In the genomic region with DNA sequence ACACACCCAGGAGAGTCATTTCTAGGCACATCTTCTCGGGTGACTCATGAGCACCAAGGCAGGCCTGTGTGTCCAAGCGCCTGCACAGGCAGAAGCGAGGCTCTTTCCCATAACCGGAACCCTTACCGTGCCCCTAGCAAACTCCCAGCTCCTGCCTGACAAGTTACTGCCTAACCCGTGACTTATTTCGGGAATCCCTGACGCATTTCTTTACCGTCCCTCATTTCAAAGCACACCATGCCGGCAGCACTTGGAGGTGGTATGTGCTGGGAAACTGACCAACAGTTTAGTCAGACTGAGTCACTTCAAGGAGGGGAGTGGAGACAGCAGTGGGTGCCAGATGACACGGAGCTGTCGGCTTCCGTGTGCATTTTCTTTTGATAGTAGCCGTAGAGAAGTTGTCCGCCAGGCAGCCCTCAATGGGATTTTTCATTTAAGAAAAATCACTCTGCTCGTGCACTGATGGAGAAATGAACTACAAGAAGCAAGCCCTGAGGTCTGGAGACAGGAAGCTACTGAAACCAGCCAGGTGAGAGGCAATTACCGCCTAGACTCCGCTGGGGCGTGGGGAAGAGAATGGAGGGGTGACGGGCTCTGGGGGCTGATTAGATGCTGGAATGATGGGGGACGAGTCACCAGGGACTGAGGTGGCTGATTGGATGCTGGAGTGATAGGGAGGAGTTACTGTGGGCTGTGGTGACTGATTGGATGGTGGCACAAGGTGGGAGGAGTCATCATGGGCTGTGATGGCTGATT, we compare ENCODE assay signal across 8 cellular contexts. TPM values are rescaled to one million over a fixed set of nuclear protein-coding genes. Genes with fewer than 3 reads are reported as not detected.
DNase-seq lines count a peak whose midpoint lies in the region; ATAC-seq and TF ChIP-seq lines count a peak whose summit lies in the region.

No MANE protein-coding gene starts in this region.

- no peaks in the 10 kb centered on the region for H3K9me3 ChIP-seq in psoas muscle
- no peaks in the 10 kb centered on the region for H3K9me3 ChIP-seq in spleen

- no peak for TF ChIP-seq POLR2A in spleen (IDR thresholded peaks at IDR 0.05)

- intact Hi-C loops in psoas muscle (cut with DNase I): loop anchor here in 1 of 2 donors (5.0 kb wide), 1 partner anchor 360 kb away; no protein-coding TSS in a partner anchor
- intact Hi-C loops in spleen (cut with DNase I; ENCODE audit: low total_unique reads): no loop called here

- H3K27ac ChIP-seq in psoas muscle (peak overlapping the region; percentile 51), spleen (no peak overlapping the region)

- H3K4me3 ChIP-seq in fibroblast of pulmonary artery (replicated peaks; ENCODE audit: low read depth, low read length) (peak overlapping the region; percentile 61), psoas muscle (peak overlapping the region; percentile 8), spleen (no peak overlapping the region)

- peak; percentile 90 to 93 (median 92) for ATAC-seq in psoas muscle
- ATAC-seq in HG02870 (IDR thresholded peaks at IDR 0.05; ENCODE audit: unreplicated experiment): no peak
- ATAC-seq in GM18858 (IDR thresholded peaks at IDR 0.05; ENCODE audit: unreplicated experiment): no peak

- H3K27me3 ChIP-seq in psoas muscle (ENCODE audit: insufficient read depth in 3 of 3, low read length in 2 of 3) (peaks cover 0 to 21% (median 2%) of the 10 kb centered on the region in 3 donors), spleen (replicated peaks in 1 of 7) (peaks cover 0 to 4% (median 0%) of the 10 kb centered on the region in 7 donors)

- H3K4me1 ChIP-seq in psoas muscle (no peaks in the 10 kb centered on the region), spleen (peaks cover 7 to 17% (median 15%) of the 10 kb centered on the region in 6 donors)

- in situ Hi-C loops in G401 (cut with HindIII; ENCODE audit: low sequenced_read_pairs): no loop called here

- DNase-seq in ELF-1 (ENCODE audit: low read depth, low spot score) (peak; percentile 11), RPMI8226 (peak; percentile 54), fibroblast of pulmonary artery (ENCODE audit: low read depth) (peak; percentile 100), psoas muscle (peak; percentile 73 to 78), G401 (ENCODE audit: low spot score) (no peak), spleen (no peak)

- TF ChIP-seq CTCF in fibroblast of pulmonary artery (IDR thresholded peaks at IDR 0.05; ENCODE audit: low read length, missing control alignments) (no peak), psoas muscle (IDR thresholded peaks at IDR 0.05) (no peak), spleen (IDR thresholded peaks at IDR 0.05 in 8 of 11, conservative IDR thresholded peaks at IDR 0.05 in 3 of 11) (no peak)

- 35 to 47% (median 44%) methylated on average over 21 of the region's 21 CpGs for WGBS in psoas muscle, 3 donors
- WGBS in spleen, 5 donors: 82 to 92% (median 88%) methylated on average over 21 of the region's 21 CpGs

- H3K36me3 ChIP-seq in psoas muscle (ENCODE audit: insufficient read depth in 1 of 2, low read depth in 1 of 2) (no peaks in the 10 kb centered on the region), spleen (no peaks in the 10 kb centered on the region)

RNA-seq across cellular contexts. Expression of a gene that starts 17.2 kb away (rescaled TPM):
- total RNA-seq in psoas muscle (1 to 10 TPM in 3 of 4 donors, under 1 TPM in 1; 0.53 to 1.5 (median 1.3) TPM), spleen (1 to 10 TPM in 6 of 7 donors, under 1 TPM in 1; 0.92 to 4.4 (median 2.4) TPM)
- polyA plus RNA-seq in psoas muscle (1 to 10 TPM in 1 of 3 donors, under 1 TPM in 2; 0.29 to 1.2 (median 0.42) TPM), spleen (under 1 TPM; 0.15 to 0.42 (median 0.29) TPM)
- not detected in 2 replicates for total RNA-seq in G401 (2014; rRNA removed; shearing (Covaris generic))

Comparison
In these comparisons a context has a peak if more than half of its experiments do, and no peak if none do; other contexts are left out.
1. DNase-seq: peak in ELF-1 (single experiment), RPMI8226 (single experiment), fibroblast of pulmonary artery (single experiment) and psoas muscle (2 of 2); none in G401 (single experiment) and spleen (single experiment).
2. H3K4me3 ChIP-seq: peak in fibroblast of pulmonary artery (single experiment) and psoas muscle (single experiment); none in spleen (0 of 8).
3. ATAC-seq: peak in psoas muscle (4 of 4); none in HG02870 (single experiment) and GM18858 (single experiment).